In the genomic region with DNA sequence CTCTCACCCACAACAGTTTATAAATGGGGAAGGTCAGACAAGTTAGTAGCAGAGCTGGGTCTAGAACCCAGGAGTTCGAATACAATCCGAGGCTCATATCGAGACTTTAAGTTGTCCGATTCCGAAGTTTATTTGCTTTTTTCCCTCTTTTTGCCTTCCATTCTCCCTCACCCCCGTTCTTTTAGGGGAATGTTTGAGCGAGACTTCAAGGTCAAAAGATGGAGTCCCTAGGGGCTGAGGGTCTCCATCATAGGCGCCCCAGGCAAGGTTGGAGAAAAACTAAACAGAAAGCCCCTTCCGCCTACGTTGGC, we compare ENCODE assay signal across 7 cellular contexts. TPM values are rescaled to one million over a fixed set of nuclear protein-coding genes. Genes with fewer than 3 reads are reported as not detected.
A peak's percentile ranks its signal among the peaks of the same experiment; 100 is the strongest.
DNase-seq lines count a peak whose midpoint lies in the region; ATAC-seq and TF ChIP-seq lines count a peak whose summit lies in the region.

No MANE protein-coding gene starts in this region.

- peak overlapping the region; percentile 90 for H3K4me3 ChIP-seq in iPS-15b (ENCODE audit: low read depth, low read length)
- H3K4me3 ChIP-seq in spleen = peak overlapping the region; percentile 51 to 84 (median 64)

- TF ChIP-seq POLR2A in spleen (IDR thresholded peaks at IDR 0.05) = no peak

- no peak for ATAC-seq in GM21786 (IDR thresholded peaks at IDR 0.05; ENCODE audit: unreplicated experiment)

- WGBS in spleen, 5 donors = 0 to 1% (median 0%) methylated on average over 10 of the region's 10 CpGs

- TF ChIP-seq CTCF in HFFc6 (IDR thresholded peaks at IDR 0.05) (no peak), spleen (IDR thresholded peaks at IDR 0.05 in 8 of 11, conservative IDR thresholded peaks at IDR 0.05 in 3 of 11) (peak in 1 of 11 experiments; percentile 2)

- H3K4me1 Mint-ChIP-seq in HFFc6 (ENCODE audit: low read depth) = peaks cover 71% of the 10 kb centered on the region
- peaks cover 71% of the 10 kb centered on the region for H3K4me1 Mint-ChIP-seq in activated T-helper 1 cell treated with anti-CD3 and anti-CD28 coated beads, Interleukin-12 subunit alpha, Interleukin-12 subunit beta, Interleukin-2, Interleukin-4 antibody, amounts not matched to agents 30 ng/mL and 10 ng/mL and 1 ng/mL, durations not matched to agents 14 hours and 24 hours and 36 hours (ENCODE audit: low read depth)

- DNase-seq in HFFc6 (no peak), spleen (no peak), retina (no peak)
- DNase-seq in activated T-helper 1 cell treated with anti-CD3 and anti-CD28 coated beads, Interleukin-12 subunit alpha, Interleukin-12 subunit beta, Interleukin-2, Interleukin-4 antibody, amounts not matched to agents 30 ng/mL and 10 ng/mL and 1 ng/mL, durations not matched to agents 14 hours and 24 hours and 36 hours (ENCODE audit: low spot score) = no peak
- no peak for DNase-seq in activated CD4-positive, alpha-beta T cell treated with anti-CD3 and anti-CD28 coated beads, Interleukin-2, amount 50 U/mL, for 48 hours

- H3K9me3 Mint-ChIP-seq in HFFc6 = no peaks in the 10 kb centered on the region
- no peaks in the 10 kb centered on the region for H3K9me3 Mint-ChIP-seq in activated T-helper 1 cell treated with anti-CD3 and anti-CD28 coated beads, Interleukin-12 subunit alpha, Interleukin-12 subunit beta, Interleukin-2, Interleukin-4 antibody, amounts not matched to agents 30 ng/mL and 10 ng/mL and 1 ng/mL, durations not matched to agents 14 hours and 24 hours and 36 hours

- peak overlapping the region; percentile 100 for H3K27ac Mint-ChIP-seq in HFFc6
- H3K27ac Mint-ChIP-seq in activated T-helper 1 cell treated with anti-CD3 and anti-CD28 coated beads, Interleukin-12 subunit alpha, Interleukin-12 subunit beta, Interleukin-2, Interleukin-4 antibody, amounts not matched to agents 30 ng/mL and 10 ng/mL and 1 ng/mL, durations not matched to agents 14 hours and 24 hours and 36 hours = peak overlapping the region; percentile 92

- H3K9me3 ChIP-seq in iPS-15b (ENCODE audit: control insufficient read depth, insufficient read depth, low read length) (no peaks in the 10 kb centered on the region), spleen (no peaks in the 10 kb centered on the region)

- intact Hi-C loops in activated T-helper 1 cell treated with anti-CD3 and anti-CD28 coated beads, Interleukin-12 subunit alpha, Interleukin-12 subunit beta, Interleukin-2, Interleukin-4 antibody, amounts not matched to agents 30 ng/mL and 10 ng/mL and 1 ng/mL, durations not matched to agents 14 hours and 24 hours and 36 hours (cut with micrococcal nuclease) = loop anchor here (1.0 to 10.0 kb wide), 4 partner anchors 1050 to 1497 kb away; no protein-coding TSS in a partner anchor
- intact Hi-C loops in spleen (cut with DNase I; ENCODE audit: low total_unique reads) = loop anchor here (2.0 kb wide), 1 partner anchor 1217 kb away; no protein-coding TSS in a partner anchor

- peak overlapping the region; percentile 50 for H3K9ac ChIP-seq in iPS-15b (ENCODE audit: low read depth, low read length)

- peaks cover 21% of the 10 kb centered on the region for H3K36me3 Mint-ChIP-seq in HFFc6 (ENCODE audit: low read depth)
- H3K36me3 Mint-ChIP-seq in activated T-helper 1 cell treated with anti-CD3 and anti-CD28 coated beads, Interleukin-12 subunit alpha, Interleukin-12 subunit beta, Interleukin-2, Interleukin-4 antibody, amounts not matched to agents 30 ng/mL and 10 ng/mL and 1 ng/mL, durations not matched to agents 14 hours and 24 hours and 36 hours (ENCODE audit: low read depth) = peaks cover 28% of the 10 kb centered on the region

- H3K27me3 ChIP-seq in iPS-15b (ENCODE audit: control insufficient read depth, insufficient read depth, low read length) = peaks cover 32% of the 10 kb centered on the region
- no peaks in the 10 kb centered on the region for H3K27me3 ChIP-seq in spleen (replicated peaks in 1 of 7)

- no peaks in the 10 kb centered on the region for H3K36me3 ChIP-seq in iPS-15b (ENCODE audit: control insufficient read depth, insufficient read depth, low read length)
- H3K36me3 ChIP-seq in spleen = peaks cover 0 to 29% (median 13%) of the 10 kb centered on the region in 6 donors

- peaks cover 16% of the 10 kb centered on the region for H3K4me1 ChIP-seq in iPS-15b (ENCODE audit: control insufficient read depth, insufficient read depth, low read length)
- H3K4me1 ChIP-seq in spleen = peaks cover 12 to 88% (median 60%) of the 10 kb centered on the region in 6 donors

- H3K27me3 Mint-ChIP-seq in HFFc6 (ENCODE audit: insufficient read depth) = peaks cover 3% of the 10 kb centered on the region; the same call in 1 of the 2 replicates
- H3K27me3 Mint-ChIP-seq in activated T-helper 1 cell treated with anti-CD3 and anti-CD28 coated beads, Interleukin-12 subunit alpha, Interleukin-12 subunit beta, Interleukin-2, Interleukin-4 antibody, amounts not matched to agents 30 ng/mL and 10 ng/mL and 1 ng/mL, durations not matched to agents 14 hours and 24 hours and 36 hours (ENCODE audit: insufficient read depth) = no peaks in the 10 kb centered on the region

- peak overlapping the region; percentile 97 for H3K4me3 Mint-ChIP-seq in HFFc6
- H3K4me3 Mint-ChIP-seq in activated T-helper 1 cell treated with anti-CD3 and anti-CD28 coated beads, Interleukin-12 subunit alpha, Interleukin-12 subunit beta, Interleukin-2, Interleukin-4 antibody, amounts not matched to agents 30 ng/mL and 10 ng/mL and 1 ng/mL, durations not matched to agents 14 hours and 24 hours and 36 hours = peak overlapping the region; percentile 96

- peak overlapping the region; percentile 79 to 99 (median 99) for H3K27ac ChIP-seq in spleen

RNA-seq across cellular contexts. Expression of a gene that starts 7.2 kb away (rescaled TPM):
- 10 to 100 TPM; 28.0 to 36.5 (median 31.1) TPM for total RNA-seq in HFFc6 (2021; fragmentation: NEBNext Ultra II Directional; extraction: Animal tissue kit (Norgen Biotek cat#: 25700))
- total RNA-seq in activated T-helper 1 cell treated with anti-CD3 and anti-CD28 coated beads, Interleukin-12 subunit alpha, Interleukin-12 subunit beta, Interleukin-2, Interleukin-4 antibody, amounts not matched to agents 30 ng/mL and 10 ng/mL and 1 ng/mL, durations not matched to agents 14 hours and 24 hours and 36 hours = 38.8 and 42.1 TPM in 2 replicates
- 100 to 1,000 TPM in 6 of 7 donors, 10 to 100 TPM in 1; 84.4 to 444 (median 168) TPM for total RNA-seq in spleen
- 10 to 100 TPM in 2 of 3 donors, 1 to 10 TPM in 1; 9.5 to 13.9 (median 12.0) TPM for polyA plus RNA-seq in spleen

RNA-seq across cellular contexts. Expression of a gene that starts 35.7 kb away (rescaled TPM):
- not detected for total RNA-seq in HFFc6 (2021; fragmentation: NEBNext Ultra II Directional; extraction: Animal tissue kit (Norgen Biotek cat#: 25700))
- not detected in 2 replicates for total RNA-seq in activated T-helper 1 cell treated with anti-CD3 and anti-CD28 coated beads, Interleukin-12 subunit alpha, Interleukin-12 subunit beta, Interleukin-2, Interleukin-4 antibody, amounts not matched to agents 30 ng/mL and 10 ng/mL and 1 ng/mL, durations not matched to agents 14 hours and 24 hours and 36 hours
- total RNA-seq in spleen = not detected
- not detected for polyA plus RNA-seq in spleen
